ENCODE assay signal across 12 cellular contexts in genomic region chr16:66881560-66881959, GRCh38. TPM values are rescaled to one million over a fixed set of nuclear protein-coding genes. Genes with fewer than 3 reads are reported as not detected.
DNase-seq lines count a peak whose midpoint lies in the region; TF ChIP-seq lines count a peak whose summit lies in the region.
"Had no signal": no experiment of that assay in that cellular context is flagged by ENCODE, and none has a peak within 500 bp of the region (broad histone marks: within the 10 kb centered on the region; RNA-seq: fewer than 3 reads in every experiment).

No MANE protein-coding gene starts in this region.

- no peaks in the 10 kb centered on the region for H3K79me2 ChIP-seq in OCI-LY1 (ENCODE audit: insufficient read depth, low read length)

- H3K27ac Mint-ChIP-seq in Caco-2 (ENCODE audit: unreplicated experiment) (no peak overlapping the region), osteocyte (ENCODE audit: unreplicated experiment) (no peak overlapping the region)

- H3K4me1 Mint-ChIP-seq in Caco-2 (ENCODE audit: low read depth, unreplicated experiment): peaks cover 27% of the 10 kb centered on the region
- peaks cover 21% of the 10 kb centered on the region for H3K4me1 Mint-ChIP-seq in osteocyte (ENCODE audit: unreplicated experiment)

- H3K4me3 Mint-ChIP-seq in Caco-2 (ENCODE audit: unreplicated experiment): peak overlapping the region; percentile 89
- H3K4me3 Mint-ChIP-seq in osteocyte (ENCODE audit: unreplicated experiment): peak overlapping the region; percentile 51

- H3K36me3 Mint-ChIP-seq in Caco-2 (ENCODE audit: insufficient read depth, unreplicated experiment) (peaks cover 30% of the 10 kb centered on the region), osteocyte (ENCODE audit: unreplicated experiment) (peaks cover 12% of the 10 kb centered on the region)

- H3K4me3 ChIP-seq in Caco-2 (ENCODE audit: low read depth, low read length) (peak overlapping the region; percentile 95), OCI-LY1 (ENCODE audit: low read depth, low read length, poor library complexity, severe bottlenecking) (peak overlapping the region; percentile 70)
- H3K4me3 ChIP-seq in effector memory CD4-positive, alpha-beta T cell (ENCODE audit: insufficient read depth, low read depth, low read length, poor library complexity, severe bottlenecking): peak overlapping the region; percentile 91

- H3K4me1 ChIP-seq in Caco-2 (peaks cover 32% of the 10 kb centered on the region), OCI-LY1 (ENCODE audit: insufficient read depth, low read length, severe bottlenecking) (peaks cover 27% of the 10 kb centered on the region)
- H3K4me1 ChIP-seq in effector memory CD4-positive, alpha-beta T cell (ENCODE audit: control insufficient read depth, insufficient read depth, low read length, poor library complexity, severe bottlenecking): peaks cover 11% of the 10 kb centered on the region

- H3K9me3 ChIP-seq in Caco-2: no peaks in the 10 kb centered on the region
- H3K9me3 ChIP-seq in OCI-LY1 (ENCODE audit: low read length): no peaks in the 10 kb centered on the region
- H3K9me3 ChIP-seq in effector memory CD4-positive, alpha-beta T cell (ENCODE audit: control insufficient read depth, low read length): no peaks in the 10 kb centered on the region
- H3K9me3 ChIP-seq: thoracic aorta had no signal

- H3F3A ChIP-seq in OCI-LY1 (ENCODE audit: insufficient read depth, low read length): no peaks in the 10 kb centered on the region

- H3K36me3 ChIP-seq in Caco-2 (ENCODE audit: control insufficient read depth, insufficient read depth, low read length) (peaks cover 5% of the 10 kb centered on the region), OCI-LY1 (ENCODE audit: insufficient read depth, low read length) (peaks cover 24% of the 10 kb centered on the region)
- peaks cover 19% of the 10 kb centered on the region for H3K36me3 ChIP-seq in effector memory CD4-positive, alpha-beta T cell (ENCODE audit: control insufficient read depth, insufficient read depth, low read length)

- H3K27me3 Mint-ChIP-seq in Caco-2 (ENCODE audit: insufficient read depth, unreplicated experiment) (no peaks in the 10 kb centered on the region), osteocyte (ENCODE audit: unreplicated experiment) (no peaks in the 10 kb centered on the region)

- no peak overlapping the region for H2AFZ ChIP-seq in OCI-LY1 (ENCODE audit: low read length)

- peak overlapping the region; percentile 77 for H3K4me2 ChIP-seq in OCI-LY1 (ENCODE audit: low read length)

- no peaks in the 10 kb centered on the region for H3K9me2 ChIP-seq in OCI-LY1 (ENCODE audit: low read depth, low read length)

- no peak overlapping the region for H3K27ac ChIP-seq in OCI-LY1 (ENCODE audit: low read depth, low read length, poor library complexity, severe bottlenecking)
- H3K27ac ChIP-seq in effector memory CD4-positive, alpha-beta T cell (ENCODE audit: insufficient read depth, low read length, poor library complexity, severe bottlenecking): no peak overlapping the region

- peak overlapping the region; percentile 15 for H3K9ac ChIP-seq in OCI-LY1 (ENCODE audit: low read length)

- POLR2A ChIA-PET in Caco-2 (lab: Charles Lee): no interaction called here

- DNase-seq in Caco-2 (no peak), osteocyte (ENCODE audit: extremely low spot score, unreplicated experiment) (no peak), GM20000 (ENCODE audit: low spot score) (no peak), NCI-H526 (lab: John Stamatoyannopoulos, UW) (no peak), cerebellar nuclear complex (lab: John Stamatoyannopoulos, UW) (no peak), SIG-M5 (lab: John Stamatoyannopoulos, UW) (no peak)
- no peak for DNase-seq in effector memory CD4-positive, alpha-beta T cell

- CTCF ChIA-PET in Caco-2 (lab: Charles Lee): interaction anchor here (1.0 to 3.8 kb wide), 5 partner anchors 9 to 51 kb away, joined by 3 to 45 read pairs (median 7); partner anchors contain the start of gene NAE1

- H3K27me3 ChIP-seq in Caco-2 (replicated peaks; ENCODE audit: control insufficient read depth, insufficient read depth, low read length) (no peaks in the 10 kb centered on the region), OCI-LY1 (ENCODE audit: insufficient read depth, low read length) (no peaks in the 10 kb centered on the region)
- H3K27me3 ChIP-seq in effector memory CD4-positive, alpha-beta T cell (replicated peaks; ENCODE audit: control insufficient read depth, insufficient read depth, low read length, poor library complexity, severe bottlenecking): no peaks in the 10 kb centered on the region

- H3K9me3 Mint-ChIP-seq in Caco-2 (ENCODE audit: unreplicated experiment) (no peaks in the 10 kb centered on the region), osteocyte (ENCODE audit: unreplicated experiment) (no peaks in the 10 kb centered on the region)

- no peaks in the 10 kb centered on the region for H4K20me1 ChIP-seq in OCI-LY1 (ENCODE audit: insufficient read depth, low read length)

- no peak for TF ChIP-seq CTCF in Caco-2 (IDR thresholded peaks at IDR 0.05; ENCODE audit: insufficient read depth in 1 of 2, low read depth in 1 of 2, low read length in 1 of 2, severe bottlenecking in 1 of 2, unreplicated experiment in 1 of 2)
- no peak for TF ChIP-seq CTCF in OCI-LY1 (IDR thresholded peaks at IDR 0.05; ENCODE audit: low read length)
- no peak for TF ChIP-seq CTCF in osteocyte (IDR thresholded peaks at IDR 0.05)
- TF ChIP-seq CTCF in GM20000 (IDR thresholded peaks at IDR 0.05; ENCODE audit: extremely low read depth, missing control alignments): no peak

- no TSS peak for BruUV-seq in Caco-2 (replicated peaks; lab: Mats Ljungman, UMichigan)

- intact Hi-C loops in Caco-2 (cut with micrococcal nuclease; ENCODE audit: unreplicated experiment): no loop called here

RNA-seq across cellular contexts. Expression of gene PDP2, which starts 1.2 kb away (rescaled TPM):
- 37.7 and 44.4 TPM in 2 replicates for total RNA-seq in Caco-2 (2022)
- total RNA-seq in osteocyte: 16.5 and 17.4 TPM in 2 replicates

RNA-seq across cellular contexts. Expression of gene CDH16, which starts 37.1 kb away (rescaled TPM):
- total RNA-seq in Caco-2 (2022) (0.48 and 0.81 TPM in 2 replicates), osteocyte (not detected in 2 replicates)
- total RNA-seq: H4, M059J, posterior vena cava, thoracic aorta had no signal

RNA-seq across cellular contexts. Expression of gene CA7, which starts 37.3 kb away (rescaled TPM):
- 0.35 and 0.68 TPM in 2 replicates for total RNA-seq in Caco-2 (2022)
- not detected in 2 replicates for total RNA-seq in osteocyte
- total RNA-seq: H4, M059J, posterior vena cava, thoracic aorta had no signal

RNA-seq across cellular contexts. Expression of gene RRAD, which starts 43.8 kb away (rescaled TPM):
- total RNA-seq in Caco-2 (2022) (0.53 and 1.1 TPM in 2 replicates), osteocyte (0.26 and 0.89 TPM in 2 replicates)
- total RNA-seq: H4 had no signal

RNA-seq across cellular contexts. Expression of gene NAE1, which starts 50.8 kb away (rescaled TPM):
- total RNA-seq in Caco-2 (2022) (141 and 146 TPM in 2 replicates), osteocyte (64.4 and 65.0 TPM in 2 replicates)
